ENCODE assay signal across 14 cellular contexts in genomic region chr12:107645630-107646333, GRCh38. TPM values are rescaled to one million over a fixed set of nuclear protein-coding genes. Genes with fewer than 3 reads are reported as not detected.
DNase-seq lines count a peak whose midpoint lies in the region; ATAC-seq and TF ChIP-seq lines count a peak whose summit lies in the region.
"Had no signal": no experiment of that assay in that cellular context is flagged by ENCODE, and none has a peak within 500 bp of the region (broad histone marks: within the 10 kb centered on the region; RNA-seq: fewer than 3 reads in every experiment).

No MANE protein-coding gene starts in this region.

- H3K4me3 Mint-ChIP-seq in natural killer cell treated with Interleukin-12 subunit alpha and Interleukin-12 subunit beta and Interleukin-15 and Interleukin-18, amount 100 ng/mL, for 72 hours, result no peak overlapping the region

- H3K4me1 ChIP-seq in cardiac muscle cell (ENCODE audit: low read depth), result peaks cover 6% of the 10 kb centered on the region
- H3K4me1 ChIP-seq in uterus, result peaks cover 0 to 6% of the 10 kb centered on the region in 2 donors
- H3K4me1 ChIP-seq: Peyer's patch had no signal

- no peaks in the 10 kb centered on the region for H3K27me3 ChIP-seq in cardiac muscle cell
- no peaks in the 10 kb centered on the region for H3K27me3 ChIP-seq in uterus
- H3K27me3 ChIP-seq: neutrophil, Peyer's patch had no signal

- H3K36me3 ChIP-seq in cardiac muscle cell (no peaks in the 10 kb centered on the region), uterus (no peaks in the 10 kb centered on the region)
- H3K36me3 ChIP-seq: neutrophil, Peyer's patch had no signal

- no peaks in the 10 kb centered on the region for H3K4me1 Mint-ChIP-seq in natural killer cell treated with Interleukin-12 subunit alpha and Interleukin-12 subunit beta and Interleukin-15 and Interleukin-18, amount 100 ng/mL, for 72 hours (ENCODE audit: low read depth in 2 of 2)

- H3K27ac ChIP-seq in cardiac muscle cell, result peak overlapping the region; percentile 70
- H3K27ac ChIP-seq in uterus, result peak overlapping the region in 1 of 2 donors; percentile 36
- H3K27ac ChIP-seq: neutrophil, Peyer's patch had no signal

- H3K27ac Mint-ChIP-seq in natural killer cell treated with Interleukin-12 subunit alpha and Interleukin-12 subunit beta and Interleukin-15 and Interleukin-18, amount 100 ng/mL, for 72 hours, result no peak overlapping the region

- H3K9me3 ChIP-seq in cardiac muscle cell (ENCODE audit: low read depth) (no peaks in the 10 kb centered on the region), uterus (no peaks in the 10 kb centered on the region)
- H3K9me3 ChIP-seq: neutrophil, Peyer's patch had no signal

- H3K4me3 ChIP-seq in cardiac muscle cell (no peak overlapping the region), uterus (no peak overlapping the region)
- H3K4me3 ChIP-seq: Peyer's patch had no signal

- no peaks in the 10 kb centered on the region for H3K9me3 Mint-ChIP-seq in natural killer cell treated with Interleukin-12 subunit alpha and Interleukin-12 subunit beta and Interleukin-15 and Interleukin-18, amount 100 ng/mL, for 72 hours

- TF ChIP-seq CTCF in cardiac muscle cell (IDR thresholded peaks at IDR 0.05; ENCODE audit: low read depth, low read length) (no peak), uterus (IDR thresholded peaks at IDR 0.05) (no peak)

- intact Hi-C loops in cardiac septum (cut with DNase I), result no loop called here
- intact Hi-C loops in uterus (cut with DNase I; ENCODE audit: low total_unique reads), result no loop called here

- TF ChIP-seq POLR2A in uterus (IDR thresholded peaks at IDR 0.05), result no peak

- H3K27me3 Mint-ChIP-seq in natural killer cell treated with Interleukin-12 subunit alpha and Interleukin-12 subunit beta and Interleukin-15 and Interleukin-18, amount 100 ng/mL, for 72 hours, result no peaks in the 10 kb centered on the region

- H3K36me3 Mint-ChIP-seq in natural killer cell treated with Interleukin-12 subunit alpha and Interleukin-12 subunit beta and Interleukin-15 and Interleukin-18, amount 100 ng/mL, for 72 hours, result no peaks in the 10 kb centered on the region

- DNase-seq in cardiac muscle cell (ENCODE audit: low read depth in 1 of 2, low spot score in 1 of 2) (peak; percentile 22 to 60), cardiac septum (ENCODE audit: low spot score) (no peak), astrocyte of the hippocampus (ENCODE audit: low read depth, low spot score) (peak; percentile 66), left kidney (ENCODE audit: low read depth, low spot score) (peak; percentile 31), uterus (peak; percentile 17), foreskin melanocyte (no peak)
- DNase-seq in natural killer cell treated with Interleukin-12 subunit alpha and Interleukin-12 subunit beta and Interleukin-15 and Interleukin-18, amount 100 ng/mL, for 72 hours (ENCODE audit: low spot score), result no peak
- DNase-seq: ACHN; DND-41; NCI-H187 treated with DMSO at 0.1 percent for 48 hours; Peyer's patch; stimulated activated CD4-positive, alpha-beta T cell treated with anti-CD3 and anti-CD28 coated beads, Interleukin-4, amount 100 ng/mL, for 24 hours had no signal

- ATAC-seq in GM19452 (IDR thresholded peaks at IDR 0.05; ENCODE audit: unreplicated experiment), result no peak
- no peak for ATAC-seq in natural killer cell treated with Interleukin-12 subunit alpha and Interleukin-12 subunit beta and Interleukin-15 and Interleukin-18, amount 100 ng/mL, for 72 hours

RNA-seq across cellular contexts. Expression of gene PWP1, which starts 39.8 kb away (rescaled TPM):
- 89.8 and 123 TPM in 2 replicates for total RNA-seq in cardiac muscle cell
- polyA plus RNA-seq in cardiac muscle cell, result 44.6 and 55.9 TPM in 2 replicates
- 13.5 TPM for total RNA-seq in cardiac septum
- total RNA-seq in uterus, result 10 to 100 TPM; 28.6 to 80.9 (median 63.5) TPM
- total RNA-seq in natural killer cell treated with Interleukin-12 subunit alpha and Interleukin-12 subunit beta and Interleukin-15 and Interleukin-18, amount 100 ng/mL, for 72 hours, result 10 to 100 TPM; 47.4 to 56.8 TPM

Comparison
In these comparisons a context has a peak if more than half of its experiments do, and no peak if none do; other contexts are left out.
1. DNase-seq: peak in cardiac muscle cell (2 of 2), astrocyte of the hippocampus (single experiment), left kidney (single experiment) and uterus (2 of 2); none in cardiac septum (single experiment), natural killer cell treated with Interleukin-12 subunit alpha and Interleukin-12 subunit beta and Interleukin-15 and Interleukin-18, amount 100 ng/mL, for 72 hours (single experiment) and foreskin melanocyte (single experiment).